ENCODE assay signal across 24 cellular contexts in genomic region chrX:39973810-39974209, GRCh38.
DNase-seq lines count a peak whose midpoint lies in the region; ATAC-seq, FAIRE-seq and TF ChIP-seq lines count a peak whose summit lies in the region.
"Had no signal": no experiment of that assay in that cellular context is flagged by ENCODE, and none has a peak within 500 bp of the region (broad histone marks: within the 10 kb centered on the region; RNA-seq: fewer than 3 reads in every experiment).

No MANE protein-coding gene starts in this region.

- no peak for TF ChIP-seq POLR2A in H1 (IDR thresholded peaks at IDR 0.05; ENCODE audit: control extremely low read depth in 1 of 2, low read depth in 2 of 2, low read length in 2 of 2)

- TF ChIP-seq RAD21 in H1 (IDR thresholded peaks at IDR 0.05 in 1 of 2, conservative IDR thresholded peaks at IDR 0.05 in 1 of 2; ENCODE audit: low read depth in 2 of 2, low read length in 2 of 2), result no peak

- H3K9me3 ChIP-seq in left ventricle myocardium inferior (replicated peaks) (no peaks in the 10 kb centered on the region), H1 (ENCODE audit: insufficient read depth in 2 of 2, low read depth in 1 of 2, low read length in 1 of 2) (peaks cover 0 to 8% of the 10 kb centered on the region in 2 experiments; a peak in 1 of 4 replicates), neuronal stem cell (replicated peaks in 1 of 2; ENCODE audit: control insufficient read depth in 2 of 2, insufficient read depth in 1 of 2, low read depth in 1 of 2, low read length in 2 of 2) (peaks cover 4 to 9% of the 10 kb centered on the region in 2 donors)
- H3K9me3 ChIP-seq: BE2C had no signal

- peak overlapping the region; percentile 16 for H3K27ac ChIP-seq in left ventricle myocardium inferior (replicated peaks)
- no peak overlapping the region for H3K27ac ChIP-seq in H1 (ENCODE audit: low read depth, low read length)
- no peak overlapping the region for H3K27ac ChIP-seq in neuronal stem cell (replicated peaks; ENCODE audit: low read length)
- H3K27ac ChIP-seq: 22Rv1; BLaER1 treated with 17β-estradiol and CSF1 and Interleukin-3, amounts not matched to agents 10 nM and 100 nM had no signal

- H4K20me1 ChIP-seq in H1 (replicated peaks in 1 of 2; ENCODE audit: control insufficient read depth in 1 of 2, insufficient read depth in 2 of 2, low read length in 2 of 2), result no peaks in the 10 kb centered on the region
- H4K20me1 ChIP-seq: BLaER1 treated with 17β-estradiol and CSF1 and Interleukin-3, amounts not matched to agents 10 nM and 100 nM had no signal

- H2BK5ac ChIP-seq in H1 (ENCODE audit: low read depth, low read length) (no peak overlapping the region), neuronal stem cell (ENCODE audit: low read length) (no peak overlapping the region)

- no peaks in the 10 kb centered on the region for H3K79me2 ChIP-seq in H1 (ENCODE audit: control insufficient read depth in 1 of 2, insufficient read depth in 2 of 2, low read length in 2 of 2)

- no peak overlapping the region for H4K8ac ChIP-seq in H1 (ENCODE audit: extremely low read depth, insufficient read depth, low read length)
- H4K8ac ChIP-seq in neuronal stem cell (ENCODE audit: low read depth, low read length), result no peak overlapping the region

- H3K14ac ChIP-seq in H1 (ENCODE audit: insufficient read length) (no peak overlapping the region), neuronal stem cell (ENCODE audit: low read length) (no peak overlapping the region)

- CTCF ChIA-PET in H1 (lab: Charles Lee; ENCODE audit: partially characterized antibody), result no interaction called here
- CTCF ChIA-PET in HEK293T (lab: Yijun Ruan, JAX), result no interaction called here

- H2BK20ac ChIP-seq in H1 (ENCODE audit: low read length), result no peak overlapping the region

- ATAC-seq in GM21367 (IDR thresholded peaks at IDR 0.05; ENCODE audit: unreplicated experiment), result no peak
- ATAC-seq: A549 had no signal

- FAIRE-seq in H1 (lab: Jason Lieb, UNC), result no peak
- FAIRE-seq: A549, G401.6, GM12892, H54 had no signal

- H3K18ac ChIP-seq in H1 (ENCODE audit: extremely low read depth, low read length), result no peak overlapping the region; the same call in none of the 2 replicates
- peak overlapping the region; percentile 38 for H3K18ac ChIP-seq in neuronal stem cell (ENCODE audit: low read length)

- H3K4ac ChIP-seq in H1 (replicated peaks; ENCODE audit: insufficient read length, low read depth, low read length) (no peak overlapping the region), neuronal stem cell (ENCODE audit: low read length) (no peak overlapping the region)

- H2BK15ac ChIP-seq in H1 (ENCODE audit: low read length) (no peak overlapping the region), neuronal stem cell (ENCODE audit: low read length) (no peak overlapping the region)

- H3K9ac ChIP-seq in H1 (replicated peaks in 1 of 4; ENCODE audit: extremely low read depth in 1 of 4, low read depth in 3 of 4, low read length in 3 of 4), result no peak overlapping the region
- H3K9ac ChIP-seq in neuronal stem cell (ENCODE audit: low read depth, low read length, poor library complexity), result no peak overlapping the region
- H3K9ac ChIP-seq: BLaER1 treated with 17β-estradiol and CSF1 and Interleukin-3, amounts not matched to agents 10 nM and 100 nM had no signal

- POLR2A ChIA-PET in H1 (lab: Charles Lee; ENCODE audit: partially characterized antibody), result interaction anchor here (0.8 kb wide), 1 partner anchor 14 kb away, joined by 3 read pairs; no protein-coding TSS in a partner anchor
- POLR2A ChIA-PET in HEK293T (lab: Yijun Ruan, JAX), result no interaction called here

- H2BK12ac ChIP-seq in H1 (ENCODE audit: low read depth, low read length) (peak overlapping the region; percentile 80; the same call in 1 of the 2 replicates), neuronal stem cell (ENCODE audit: low read length) (no peak overlapping the region)

- H3K23ac ChIP-seq in H1 (ENCODE audit: insufficient read length) (no peak overlapping the region), neuronal stem cell (ENCODE audit: low read depth, low read length, poor library complexity) (no peak overlapping the region)

- 98% methylated on average over 5 of the region's 8 CpGs; no CpG with 5 or more reads in 1 of the 2 experiments for WGBS in H1 (ENCODE audit: extremely low coverage in 1 of 2, insufficient coverage in 1 of 2, insufficient read length in 1 of 2, insufficient replicate concordance in 2 of 2, low coverage in 1 of 2, low lambda C conversion rate in 2 of 2, missing lambda C conversion rate in 1 of 2), 2 experiments
- no CpG with 5 or more reads among the region's 8 CpGs for WGBS in neuronal stem cell (ENCODE audit: extremely low coverage in 2 of 2, insufficient read length in 2 of 2, insufficient replicate concordance in 1 of 2), 2 donors

- H3K56ac ChIP-seq in H1 (replicated peaks; ENCODE audit: insufficient read length, low read depth, low read length), result no peak overlapping the region

- TF ChIP-seq CTCF in left ventricle myocardium inferior (IDR thresholded peaks at IDR 0.05; ENCODE audit: borderline replicate concordance) (no peak), H1 (IDR thresholded peaks at IDR 0.05; ENCODE audit: control extremely low read depth in 1 of 3, insufficient read depth in 1 of 3, low read depth in 1 of 3, low read length in 3 of 3) (no peak)

- no peak overlapping the region for H4K91ac ChIP-seq in H1 (replicated peaks; ENCODE audit: insufficient read length, low read length)
- no peak overlapping the region for H4K91ac ChIP-seq in neuronal stem cell (ENCODE audit: low read depth, low read length, poor library complexity)

- H3K4me3 ChIP-seq in left ventricle myocardium inferior, result no peak overlapping the region
- H3K4me3 ChIP-seq in H1 (ENCODE audit: extremely low read depth in 1 of 4, insufficient read depth in 2 of 4, low read depth in 3 of 4, low read length in 4 of 4), result no peak overlapping the region
- no peak overlapping the region for H3K4me3 ChIP-seq in neuronal stem cell (ENCODE audit: low read length in 2 of 2)
- H3K4me3 ChIP-seq: A549; BLaER1 treated with 17β-estradiol and CSF1 and Interleukin-3, amounts not matched to agents 10 nM and 100 nM; GM23338; HAP-1 had no signal

- H4K5ac ChIP-seq in H1 (ENCODE audit: insufficient read length, low read depth, low read length), result no peak overlapping the region

- intact Hi-C loops in left ventricle myocardium inferior (cut with micrococcal nuclease) (no loop called here), cardiac septum (cut with DNase I) (loop anchor here (5.0 kb wide), 1 partner anchor 38 kb away; no protein-coding TSS in a partner anchor)

- H3K36me3 ChIP-seq in left ventricle myocardium inferior (no peaks in the 10 kb centered on the region), H1 (ENCODE audit: control insufficient read depth in 2 of 4, insufficient read depth in 4 of 4, low read length in 3 of 4) (no peaks in the 10 kb centered on the region), neuronal stem cell (replicated peaks in 1 of 2; ENCODE audit: control insufficient read depth in 2 of 2, insufficient read depth in 2 of 2, low read length in 2 of 2) (no peaks in the 10 kb centered on the region)
- H3K36me3 ChIP-seq: BE2C; BLaER1 treated with 17β-estradiol and CSF1 and Interleukin-3, amounts not matched to agents 10 nM and 100 nM; HAP-1 had no signal

- TF ChIP-seq EP300 in H1 (IDR thresholded peaks at IDR 0.05; ENCODE audit: borderline replicate concordance in 1 of 2, low read depth in 2 of 2, low read length in 2 of 2), result no peak

- H2AFZ ChIP-seq in H1 (ENCODE audit: low read length), result no peak overlapping the region
- no peak overlapping the region for H2AFZ ChIP-seq in neuronal stem cell (ENCODE audit: low read length)
- H2AFZ ChIP-seq: GM23338 had no signal

- DNase-seq in left ventricle myocardium inferior (no peak), cardiac septum (ENCODE audit: low spot score) (no peak), H1 (ENCODE audit: low read depth in 1 of 2, low spot score in 2 of 2) (no peak), neuronal stem cell (ENCODE audit: low spot score) (no peak), retina (peak; percentile 50), NCI-H524 (lab: John Stamatoyannopoulos, UW) (no peak), HEK293T (ENCODE audit: extremely low spot score) (no peak)
- DNase-seq: ACHN; AML-193; BE2C; Calu3; CD4-positive, alpha-beta memory T cell; COR-L47; DMS53; DMS79 treated with DMSO at 0.1 percent for 48 hours had no signal

- no peaks in the 10 kb centered on the region for H3K79me1 ChIP-seq in H1 (ENCODE audit: low read depth, low read length)
- H3K79me1 ChIP-seq in neuronal stem cell (ENCODE audit: low read depth, low read length), result no peaks in the 10 kb centered on the region

- H2AK5ac ChIP-seq in H1 (ENCODE audit: low read depth, low read length) (no peak overlapping the region), neuronal stem cell (ENCODE audit: low read depth, low read length) (no peak overlapping the region)

- no peaks in the 10 kb centered on the region for H3K27me3 ChIP-seq in left ventricle myocardium inferior (ENCODE audit: low read depth)
- H3K27me3 ChIP-seq in H1 (replicated peaks in 1 of 4; ENCODE audit: control insufficient read depth in 3 of 4, extremely low read depth in 1 of 4, insufficient read depth in 3 of 4, low read length in 3 of 4), result peaks cover 0 to 2% (median 0%) of the 10 kb centered on the region in 4 experiments; a peak in 1 of 7 replicates
- no peaks in the 10 kb centered on the region for H3K27me3 ChIP-seq in neuronal stem cell (ENCODE audit: control insufficient read depth in 3 of 3, insufficient read depth in 3 of 3, low read depth in 1 of 3, low read length in 3 of 3)
- H3K27me3 ChIP-seq: BE2C; BLaER1 treated with 17β-estradiol and CSF1 and Interleukin-3, amounts not matched to agents 10 nM and 100 nM had no signal

- H2BK120ac ChIP-seq in H1 (replicated peaks; ENCODE audit: low read depth, low read length) (no peak overlapping the region), neuronal stem cell (ENCODE audit: low read depth, low read length) (no peak overlapping the region)

- H3K23me2 ChIP-seq in H1 (ENCODE audit: low read depth, low read length), result no peaks in the 10 kb centered on the region

- H3K4me2 ChIP-seq in H1 (ENCODE audit: insufficient read depth in 1 of 2, low read depth in 2 of 2, low read length in 2 of 2), result no peak overlapping the region
- H3K4me2 ChIP-seq in neuronal stem cell (ENCODE audit: insufficient read depth, low read length, poor library complexity, severe bottlenecking), result no peak overlapping the region
- H3K4me2 ChIP-seq: A549; BLaER1 treated with 17β-estradiol and CSF1 and Interleukin-3, amounts not matched to agents 10 nM and 100 nM; GM23338 had no signal

- peaks cover 6% of the 10 kb centered on the region for H3K4me1 ChIP-seq in left ventricle myocardium inferior
- H3K4me1 ChIP-seq in H1 (replicated peaks in 1 of 4; ENCODE audit: control insufficient read depth in 3 of 4, insufficient read depth in 4 of 4, low read length in 3 of 4), result peaks cover 4 to 21% (median 10%) of the 10 kb centered on the region in 4 experiments
- peaks cover 10 to 19% of the 10 kb centered on the region in 2 donors for H3K4me1 ChIP-seq in neuronal stem cell (ENCODE audit: control insufficient read depth in 2 of 2, insufficient read depth in 1 of 2, low read depth in 1 of 2, low read length in 2 of 2)
- H3K4me1 ChIP-seq: BE2C had no signal

TF ChIP-seq in H1, 55 proteins besides CTCF, POLR2A, EP300 and RAD21 (continues in another document):
- no peak for TF ChIP-seq EZH2 (IDR thresholded peaks at IDR 0.05; ENCODE audit: low read depth, low read length, severe bottlenecking)

TF ChIP-seq in HEK293T, 16 proteins besides CTCF, POLR2A, EP300 and RAD21 (continues in another document):
- TF ChIP-seq SP1 (IDR thresholded peaks at IDR 0.05) (no peak), TARDBP (IDR thresholded peaks at IDR 0.05) (no peak)
